Comparison of ENCODE assay signal across 7 cellular contexts in genomic region chr2:203429643-203430042, GRCh38.
A peak's percentile ranks its signal among the peaks of the same experiment; 100 is the strongest.
DNase-seq lines count a peak whose midpoint lies in the region; ATAC-seq and TF ChIP-seq lines count a peak whose summit lies in the region.
"Not testable (repeated sequence)": the region's sequence is repeated elsewhere in the genome, so short reads cannot be mapped to it uniquely, and the experiment has no call there.

No MANE protein-coding gene starts in this region.

- not testable (repeated sequence) for H3K27me3 ChIP-seq in GM23248 (replicated peaks; ENCODE audit: insufficient read depth); right lobe of liver

- intact Hi-C loops in Calu3 (cut with micrococcal nuclease; ENCODE audit: unreplicated experiment); right lobe of liver (cut with DNase I): not testable (repeated sequence)

- H3K4me2 ChIP-seq in GM23248 (ENCODE audit: unreplicated experiment) = not testable (repeated sequence)

- H3K4me3 ChIP-seq in GM23248, right lobe of liver: not testable (repeated sequence)

- peaks cover 28% of the 10 kb centered on the region for H3K79me2 ChIP-seq in GM23248 (ENCODE audit: insufficient read depth)

- H3K27ac ChIP-seq in GM23248 = peak overlapping the region; percentile 76
- not testable (repeated sequence) for H3K27ac ChIP-seq in right lobe of liver

- H3K27me3 Mint-ChIP-seq in Calu3 (ENCODE audit: unreplicated experiment); WTC11 (ENCODE audit: low read depth); progenitor cell of endocrine pancreas: not testable (repeated sequence)

- H3K4me1 ChIP-seq in GM23248 (ENCODE audit: insufficient read depth) (peaks cover 30% of the 10 kb centered on the region), right lobe of liver (peaks cover 0 to 11% (median 0%) of the 10 kb centered on the region in 4 donors)

- not testable (repeated sequence) for DNase-seq in Calu3; WTC11 (ENCODE audit: low spot score); left lobe of liver (ENCODE audit: low spot score); right lobe of liver; progenitor cell of endocrine pancreas (ENCODE audit: low spot score, unreplicated experiment)
- DNase-seq in GM23248 (peak; percentile 32), NCI-H82 (lab: John Stamatoyannopoulos, UW) (peak; percentile 14)

- H4K20me1 ChIP-seq in GM23248 (ENCODE audit: insufficient read depth) = not testable (repeated sequence)

- not testable (repeated sequence) for H3K9me2 ChIP-seq in GM23248 (ENCODE audit: insufficient read depth)

- not testable (repeated sequence) for BruUV-seq in Calu3 (replicated peaks; lab: Mats Ljungman, UMichigan)

- not testable (repeated sequence) for TF ChIP-seq POLR2A in right lobe of liver (IDR thresholded peaks at IDR 0.05)

- in situ Hi-C loops in GM23248 (cut with MboI) = not testable (repeated sequence)

- ATAC-seq in WTC11 = 0 out of 2 replicates have a peak, but pooled peaks have one; percentile 28
- ATAC-seq in left lobe of liver = peak; percentile 46
- peak in 3 of 4 donors; percentile 10 to 44 (median 43) for ATAC-seq in right lobe of liver

- POLR2A ChIA-PET in WTC11 (lab: Charles Lee) = not testable (repeated sequence)

- not testable (repeated sequence) for H3K4me3 Mint-ChIP-seq in Calu3 (ENCODE audit: low read depth, unreplicated experiment); WTC11; progenitor cell of endocrine pancreas (ENCODE audit: low read depth)

- peaks cover 22% of the 10 kb centered on the region for H3K36me3 ChIP-seq in GM23248 (ENCODE audit: low read depth)
- H3K36me3 ChIP-seq in right lobe of liver = not testable (repeated sequence)

- H3K36me3 Mint-ChIP-seq in Calu3 (ENCODE audit: insufficient read depth, unreplicated experiment) = peaks cover 75% of the 10 kb centered on the region
- peaks cover 35% of the 10 kb centered on the region for H3K36me3 Mint-ChIP-seq in WTC11
- H3K36me3 Mint-ChIP-seq in progenitor cell of endocrine pancreas (ENCODE audit: insufficient read depth) = peaks cover 15% of the 10 kb centered on the region

- not testable (repeated sequence) for H3K9ac ChIP-seq in GM23248

- not testable (repeated sequence) for H2AFZ ChIP-seq in GM23248

- H3K9me3 Mint-ChIP-seq in Calu3 (ENCODE audit: low read depth, unreplicated experiment); WTC11; progenitor cell of endocrine pancreas (ENCODE audit: low read depth): not testable (repeated sequence)

- H3F3A ChIP-seq in GM23248 (ENCODE audit: insufficient read depth) = peaks cover 90% of the 10 kb centered on the region

- WGBS in GM23248 (ENCODE audit: low coverage in 1 of 2, low lambda C conversion rate in 2 of 2, missing lambda C conversion rate in 2 of 2), 2 experiments = 78 to 88% methylated on average over 2 to 4 of the region's 4 CpGs
- 93% methylated on average over 2 of the region's 4 CpGs for WGBS in right lobe of liver (ENCODE audit: insufficient coverage, low coverage, low lambda C conversion rate, missing lambda C conversion rate)

- H3K27ac Mint-ChIP-seq in Calu3 (ENCODE audit: unreplicated experiment) (peak overlapping the region; percentile 31), progenitor cell of endocrine pancreas (peak overlapping the region; percentile 82)
- H3K27ac Mint-ChIP-seq in WTC11 = not testable (repeated sequence)

- not testable (repeated sequence) for H3K4me1 Mint-ChIP-seq in Calu3 (ENCODE audit: low read depth, unreplicated experiment); WTC11; progenitor cell of endocrine pancreas (ENCODE audit: low read depth)

- H3K9me3 ChIP-seq in GM23248 (ENCODE audit: low read depth); right lobe of liver: not testable (repeated sequence)

- CTCF ChIA-PET in Calu3 (lab: Charles Lee); WTC11 (lab: Charles Lee): not testable (repeated sequence)

- TF ChIP-seq CTCF in Calu3 (IDR thresholded peaks at IDR 0.05; ENCODE audit: unreplicated experiment); WTC11 (IDR thresholded peaks at IDR 0.05); right lobe of liver (IDR thresholded peaks at IDR 0.05); progenitor cell of endocrine pancreas (IDR thresholded peaks at IDR 0.05; ENCODE audit: unreplicated experiment): not testable (repeated sequence)
